In genomic region chr16:11010576-11011221, GRCh38 we compare ENCODE assay signal across 28 cellular contexts.
DNase-seq lines count a peak whose midpoint lies in the region; ATAC-seq and TF ChIP-seq lines count a peak whose summit lies in the region.
"Had no signal": no experiment of that assay in that cellular context is flagged by ENCODE, and none has a peak within 500 bp of the region (broad histone marks: within the 10 kb centered on the region; RNA-seq: fewer than 3 reads in every experiment).

No MANE protein-coding gene starts in this region.

- H3K36me3 Mint-ChIP-seq in activated naive CD4-positive, alpha-beta T cell treated with anti-CD3 and anti-CD28 coated beads, Interleukin-2, amount 50 U/mL, for 24 hours = peaks cover 26% of the 10 kb centered on the region
- H3K36me3 Mint-ChIP-seq in activated naive CD4-positive, alpha-beta T cell treated with anti-CD3 and anti-CD28 coated beads for 36 hours (ENCODE audit: low read depth) = peaks cover 12% of the 10 kb centered on the region

- DNase-seq in activated naive CD4-positive, alpha-beta T cell treated with anti-CD3 and anti-CD28 coated beads for 36 hours = no peak
- no peak for DNase-seq in esophagus squamous epithelium (lab: John Stamatoyannopoulos, UW)
- peak in 2 of 3 donors; percentile 35 to 68 for DNase-seq in right cardiac atrium
- DNase-seq in tibial artery = peak; percentile 60 to 61
- DNase-seq in ureter (ENCODE audit: low spot score) = no peak
- no peak for DNase-seq in LoVo (ENCODE audit: low spot score)
- DNase-seq: activated CD4-positive, alpha-beta T cell treated with anti-CD3 and anti-CD28 coated beads for 4 hours; activated CD8-positive, alpha-beta memory T cell treated with anti-CD3 and anti-CD28 coated beads, Interleukin-2, amount 10 ng/mL, durations not matched to agents 7 days and 5 days; activated naive CD4-positive, alpha-beta T cell treated with Interleukin-2 at 50 U/mL for 16 hours; activated T-cell treated with anti-CD3 and anti-CD28 coated beads, Interleukin-2, amount 50 U/mL, for 72 hours; BE2C; DMS53; GDM1; GOT3; left colon; MV-4-11; naive B cell; NCI-H187 treated with DMSO at 0.1 percent for 48 hours; NCI-H526; retina; stimulated activated CD4-positive, alpha-beta T cell treated with anti-CD3 and anti-CD28 coated beads, Interleukin-15, amount 100 ng/mL, for 24 hours; T-helper 1 cell; upper lobe of left lung had no signal

- peak overlapping the region; percentile 74 for H3K27ac Mint-ChIP-seq in activated naive CD4-positive, alpha-beta T cell treated with anti-CD3 and anti-CD28 coated beads, Interleukin-2, amount 50 U/mL, for 24 hours
- no peak overlapping the region for H3K27ac Mint-ChIP-seq in activated naive CD4-positive, alpha-beta T cell treated with anti-CD3 and anti-CD28 coated beads for 36 hours
- H3K27ac Mint-ChIP-seq: activated CD8-positive, alpha-beta memory T cell treated with anti-CD3 and anti-CD28 coated beads, Interleukin-2, amount 10 ng/mL, durations not matched to agents 7 days and 5 days; activated T-cell treated with anti-CD3 and anti-CD28 coated beads, Interleukin-2, amount 50 U/mL, for 72 hours; dendritic cell treated with granulocyte-macrophage colony-stimulating factor and Interleukin-4, amounts not matched to agents 40 ng/mL and 50 ng/mL, for 4 days had no signal

- H3K4me3 ChIP-seq in esophagus squamous epithelium (no peak overlapping the region), right cardiac atrium (ENCODE audit: low read length) (no peak overlapping the region), tibial artery (no peak overlapping the region)
- H3K4me3 ChIP-seq: SJSA1, upper lobe of left lung had no signal

- no peaks in the 10 kb centered on the region for H3K4me1 Mint-ChIP-seq in activated naive CD4-positive, alpha-beta T cell treated with anti-CD3 and anti-CD28 coated beads, Interleukin-2, amount 50 U/mL, for 24 hours
- peaks cover 3% of the 10 kb centered on the region for H3K4me1 Mint-ChIP-seq in activated naive CD4-positive, alpha-beta T cell treated with anti-CD3 and anti-CD28 coated beads for 36 hours (ENCODE audit: low read depth)

- no peaks in the 10 kb centered on the region for H3K27me3 Mint-ChIP-seq in activated naive CD4-positive, alpha-beta T cell treated with anti-CD3 and anti-CD28 coated beads, Interleukin-2, amount 50 U/mL, for 24 hours
- no peaks in the 10 kb centered on the region for H3K27me3 Mint-ChIP-seq in activated naive CD4-positive, alpha-beta T cell treated with anti-CD3 and anti-CD28 coated beads for 36 hours (ENCODE audit: low read depth)
- H3K27me3 Mint-ChIP-seq: activated CD8-positive, alpha-beta memory T cell treated with anti-CD3 and anti-CD28 coated beads, Interleukin-2, amount 10 ng/mL, durations not matched to agents 7 days and 5 days; dendritic cell treated with granulocyte-macrophage colony-stimulating factor and Interleukin-4, amounts not matched to agents 40 ng/mL and 50 ng/mL, for 4 days; naive B cell had no signal

- H3K4me1 ChIP-seq in esophagus squamous epithelium (peaks cover 0 to 34% (median 0%) of the 10 kb centered on the region in 3 donors), right cardiac atrium (ENCODE audit: control insufficient read depth, insufficient read depth, low read length) (peaks cover 3% of the 10 kb centered on the region), tibial artery (no peaks in the 10 kb centered on the region)
- H3K4me1 ChIP-seq: BE2C had no signal

- TF ChIP-seq POLR2A in esophagus squamous epithelium (IDR thresholded peaks at IDR 0.05) = no peak

- ATAC-seq in right cardiac atrium (peak; percentile 82 to 86), HG03442 (IDR thresholded peaks at IDR 0.05; ENCODE audit: unreplicated experiment) (no peak)
- ATAC-seq: activated CD8-positive, alpha-beta memory T cell treated with anti-CD3 and anti-CD28 coated beads, Interleukin-2, amount 10 ng/mL, durations not matched to agents 7 days and 5 days; activated T-cell treated with anti-CD3 and anti-CD28 coated beads, Interleukin-2, amount 50 U/mL, for 72 hours; left colon had no signal

- H3K27me3 ChIP-seq in esophagus squamous epithelium = no peaks in the 10 kb centered on the region
- H3K27me3 ChIP-seq in right cardiac atrium (ENCODE audit: control insufficient read depth, insufficient read depth) = no peaks in the 10 kb centered on the region
- no peaks in the 10 kb centered on the region for H3K27me3 ChIP-seq in tibial artery
- H3K27me3 ChIP-seq: BE2C, SJSA1, upper lobe of left lung had no signal

- H3K36me3 ChIP-seq in esophagus squamous epithelium (peaks cover 0 to 39% (median 0%) of the 10 kb centered on the region in 3 donors), tibial artery (peaks cover 0 to 21% (median 9%) of the 10 kb centered on the region in 3 donors)
- H3K36me3 ChIP-seq: SJSA1 had no signal

- H3K9me3 ChIP-seq in esophagus squamous epithelium (no peaks in the 10 kb centered on the region), right cardiac atrium (ENCODE audit: control insufficient read depth, low read length) (no peaks in the 10 kb centered on the region), tibial artery (no peaks in the 10 kb centered on the region)
- H3K9me3 ChIP-seq: BE2C, SJSA1, upper lobe of left lung had no signal

- no peak for TF ChIP-seq CTCF in esophagus squamous epithelium (IDR thresholded peaks at IDR 0.05)
- no peak for TF ChIP-seq CTCF in tibial artery (IDR thresholded peaks at IDR 0.05)

- intact Hi-C loops in activated naive CD4-positive, alpha-beta T cell treated with anti-CD3 and anti-CD28 coated beads for 36 hours (cut with micrococcal nuclease) = no loop called here
- intact Hi-C loops in esophagus squamous epithelium (cut with DNase I) (no loop called here), right cardiac atrium (cut with DNase I) (no loop called here), tibial artery (cut with DNase I; ENCODE audit: low total_unique reads) (no loop called here)

- H3K9me3 Mint-ChIP-seq in activated naive CD4-positive, alpha-beta T cell treated with anti-CD3 and anti-CD28 coated beads, Interleukin-2, amount 50 U/mL, for 24 hours = no peaks in the 10 kb centered on the region
- no peaks in the 10 kb centered on the region for H3K9me3 Mint-ChIP-seq in activated naive CD4-positive, alpha-beta T cell treated with anti-CD3 and anti-CD28 coated beads for 36 hours
- H3K9me3 Mint-ChIP-seq: activated T-cell treated with anti-CD3 and anti-CD28 coated beads, Interleukin-2, amount 50 U/mL, for 72 hours; dendritic cell treated with granulocyte-macrophage colony-stimulating factor and Interleukin-4, amounts not matched to agents 40 ng/mL and 50 ng/mL, for 4 days; naive B cell had no signal

- 81% methylated on average over 12 of the region's 12 CpGs for WGBS in esophagus squamous epithelium, 2 donors
- 71% methylated on average over 12 of the region's 12 CpGs for WGBS in right cardiac atrium

- no peak overlapping the region for H3K4me3 Mint-ChIP-seq in activated naive CD4-positive, alpha-beta T cell treated with anti-CD3 and anti-CD28 coated beads, Interleukin-2, amount 50 U/mL, for 24 hours
- no peak overlapping the region for H3K4me3 Mint-ChIP-seq in activated naive CD4-positive, alpha-beta T cell treated with anti-CD3 and anti-CD28 coated beads for 36 hours
- H3K4me3 Mint-ChIP-seq: activated CD8-positive, alpha-beta memory T cell treated with anti-CD3 and anti-CD28 coated beads, Interleukin-2, amount 10 ng/mL, durations not matched to agents 7 days and 5 days; activated T-cell treated with anti-CD3 and anti-CD28 coated beads, Interleukin-2, amount 50 U/mL, for 72 hours; dendritic cell treated with granulocyte-macrophage colony-stimulating factor and Interleukin-4, amounts not matched to agents 40 ng/mL and 50 ng/mL, for 4 days; naive B cell had no signal

- CTCF ChIA-PET in activated naive CD4-positive, alpha-beta T cell treated with anti-CD3 and anti-CD28 coated beads for 36 hours (lab: Charles Lee) = no interaction called here

- H3K27ac ChIP-seq in esophagus squamous epithelium = peak overlapping the region in 3 of 4 donors; percentile 46 to 77 (median 62)
- H3K27ac ChIP-seq in right cardiac atrium (ENCODE audit: low read length) = peak overlapping the region; percentile 38
- no peak overlapping the region for H3K27ac ChIP-seq in tibial artery
- H3K27ac ChIP-seq: KMS-11, SJSA1, upper lobe of left lung had no signal

Comparison
In these comparisons a context has a peak if more than half of its experiments do, and no peak if none do; other contexts are left out.
1. DNase-seq: peak in right cardiac atrium (2 of 3) and tibial artery (2 of 2); none in activated naive CD4-positive, alpha-beta T cell treated with anti-CD3 and anti-CD28 coated beads for 36 hours (single experiment), esophagus squamous epithelium (single experiment), ureter (single experiment) and LoVo (single experiment).
2. H3K27ac ChIP-seq: peak in esophagus squamous epithelium (3 of 4) and right cardiac atrium (single experiment); none in tibial artery (0 of 2).